In the genomic region with DNA sequence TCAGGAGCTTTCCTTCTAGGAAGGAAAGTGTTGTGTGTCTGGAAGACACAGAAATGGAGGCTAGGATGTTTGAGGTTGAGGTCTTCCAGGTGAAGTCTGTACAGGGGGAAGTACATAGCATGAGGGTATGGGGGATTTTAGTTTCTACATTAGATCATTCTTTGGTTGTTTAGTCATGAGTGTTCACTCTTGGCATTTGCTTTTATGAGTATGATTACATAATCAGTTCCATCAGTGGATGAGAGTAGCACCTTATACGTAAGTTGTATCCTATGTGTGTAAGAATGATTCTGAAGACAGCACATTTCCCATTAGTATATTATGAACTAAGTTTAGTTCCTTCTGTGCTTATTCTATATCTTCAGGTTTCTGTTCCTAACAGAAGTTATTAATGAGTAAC, we compare ENCODE assay signal across 7 cellular contexts. TPM values are rescaled to one million over a fixed set of nuclear protein-coding genes. Genes with fewer than 3 reads are reported as not detected.
DNase-seq lines count a peak whose midpoint lies in the region; TF ChIP-seq lines count a peak whose summit lies in the region.

No MANE protein-coding gene starts in this region.

- peak overlapping the region; percentile 60 for H3K4me3 ChIP-seq in GM12865 (ENCODE audit: low read depth, low read length)
- peak overlapping the region; percentile 71 to 78 for H3K4me3 ChIP-seq in duodenal mucosa (ENCODE audit: low read depth in 1 of 2, low read length in 2 of 2)
- no peak overlapping the region for H3K4me3 ChIP-seq in trophoblast cell (ENCODE audit: low read depth, low read length)

- H3K27me3 ChIP-seq in duodenal mucosa (ENCODE audit: control insufficient read depth in 1 of 2, insufficient read depth in 2 of 2, low read length in 2 of 2) = no peaks in the 10 kb centered on the region
- no peaks in the 10 kb centered on the region for H3K27me3 ChIP-seq in trophoblast cell (ENCODE audit: insufficient read depth, low read length)

- H2BK5ac ChIP-seq in trophoblast cell (ENCODE audit: low read depth, low read length, poor library complexity) = no peak overlapping the region

- WGBS in trophoblast cell (ENCODE audit: extremely low coverage, insufficient coverage, insufficient read length) = no CpG with 5 or more reads among the region's 1 CpG

- no peak overlapping the region for H2BK120ac ChIP-seq in trophoblast cell (ENCODE audit: insufficient read depth, low read length, poor library complexity)

- DNase-seq in GM12865 (ENCODE audit: low read depth) (peak; percentile 45), M059J (ENCODE audit: low read depth) (peak; percentile 37), trophoblast cell (peak in 1 of 2 donors; percentile 67), NCI-H1930 (lab: John Stamatoyannopoulos, UW) (no peak), hippocampal formation (lab: John Stamatoyannopoulos, UW) (no peak), SK-N-DZ (ENCODE audit: low spot score) (no peak)

- H4K91ac ChIP-seq in trophoblast cell (ENCODE audit: low read depth, low read length) = no peak overlapping the region

- peak overlapping the region; percentile 81 for H3K4me2 ChIP-seq in trophoblast cell (ENCODE audit: low read length)

- peak overlapping the region; percentile 99 for H3K4ac ChIP-seq in trophoblast cell (ENCODE audit: low read depth, low read length)

- H3K14ac ChIP-seq in trophoblast cell (ENCODE audit: low read length) = no peak overlapping the region

- no peak overlapping the region for H2AK5ac ChIP-seq in trophoblast cell (ENCODE audit: low read length)

- H3K4me1 ChIP-seq in duodenal mucosa (ENCODE audit: control insufficient read depth in 1 of 2, insufficient read depth in 2 of 2, low read length in 2 of 2) (peaks cover 24 to 25% of the 10 kb centered on the region in 2 donors), trophoblast cell (ENCODE audit: control insufficient read depth in 1 of 2, insufficient read depth in 2 of 2, low read length in 2 of 2) (peaks cover 5 to 11% of the 10 kb centered on the region in 2 experiments)

- no peak overlapping the region for H3K18ac ChIP-seq in trophoblast cell (ENCODE audit: low read length)

- H3K79me1 ChIP-seq in trophoblast cell (ENCODE audit: low read length) = peaks cover 17% of the 10 kb centered on the region

- no peak overlapping the region for H4K8ac ChIP-seq in trophoblast cell (ENCODE audit: low read depth, low read length)

- no peak overlapping the region for H2AFZ ChIP-seq in trophoblast cell (ENCODE audit: insufficient read depth, low read length, poor library complexity)

- no peak for TF ChIP-seq CTCF in GM12865 (IDR thresholded peaks at IDR 0.05; ENCODE audit: insufficient read depth, low read depth, low read length, missing control alignments)

- H3K79me2 ChIP-seq in trophoblast cell (ENCODE audit: control insufficient read depth, insufficient read depth, low read length, poor library complexity) = peaks cover 19% of the 10 kb centered on the region

- H3K9ac ChIP-seq in duodenal mucosa (ENCODE audit: low read depth in 1 of 2, low read length in 2 of 2) (no peak overlapping the region), trophoblast cell (ENCODE audit: low read length) (no peak overlapping the region)

- no peak overlapping the region for H3K27ac ChIP-seq in duodenal mucosa (ENCODE audit: low read depth, low read length)
- no peak overlapping the region for H3K27ac ChIP-seq in trophoblast cell (ENCODE audit: low read depth, low read length)

- no peak overlapping the region for H2BK12ac ChIP-seq in trophoblast cell (ENCODE audit: low read length)

- H3K9me3 ChIP-seq in duodenal mucosa (ENCODE audit: control insufficient read depth in 1 of 2, low read length in 2 of 2) = peaks cover 0 to 4% of the 10 kb centered on the region in 2 donors
- H3K9me3 ChIP-seq in trophoblast cell (ENCODE audit: insufficient read depth, low read depth, low read length) = no peaks in the 10 kb centered on the region

- no peak overlapping the region for H4K12ac ChIP-seq in trophoblast cell (ENCODE audit: low read depth, low read length)

- H3K36me3 ChIP-seq in duodenal mucosa (ENCODE audit: control insufficient read depth in 1 of 2, insufficient read depth in 2 of 2, low read length in 2 of 2) (no peaks in the 10 kb centered on the region), trophoblast cell (ENCODE audit: control insufficient read depth in 1 of 2, insufficient read depth in 2 of 2, low read length in 2 of 2) (no peaks in the 10 kb centered on the region)

- no peak overlapping the region for H3K23ac ChIP-seq in trophoblast cell (ENCODE audit: low read length)

RNA-seq across cellular contexts. Expression of gene CDYL, which starts 1.9 kb away (rescaled TPM):
- 34.3 and 49.2 TPM in 2 replicates for total RNA-seq in M059J (2014; rRNA removed; shearing (Covaris generic))
- polyA plus RNA-seq in trophoblast cell (2013) = 136 and 138 TPM in 2 replicates
- polyA plus RNA-seq in SK-N-DZ (2014; cell fraction: cytosol; rRNA removed) = 12.8 and 18.9 TPM in 2 replicates
- 17.0 and 19.4 TPM in 2 replicates for polyA plus RNA-seq in SK-N-DZ (2014; cell fraction: nucleus; rRNA removed)

Comparison
In these comparisons a context has a peak if more than half of its experiments do, and no peak if none do; other contexts are left out.
1. DNase-seq: peak in GM12865 (single experiment) and M059J (single experiment); none in NCI-H1930 (0 of 2), hippocampal formation (0 of 2) and SK-N-DZ (single experiment).